ENCODE assay signal across 19 cellular contexts in genomic region chr18:40555914-40556313, GRCh38.
DNase-seq lines count a peak whose midpoint lies in the region; ATAC-seq and TF ChIP-seq lines count a peak whose summit lies in the region.
"Had no signal": no experiment of that assay in that cellular context is flagged by ENCODE, and none has a peak within 500 bp of the region (broad histone marks: within the 10 kb centered on the region; RNA-seq: fewer than 3 reads in every experiment).

No MANE protein-coding gene starts in this region.

- no peaks in the 10 kb centered on the region for H3K4me1 ChIP-seq in fibroblast of lung (ENCODE audit: control insufficient read depth, extremely low read depth, insufficient read depth, low read length)
- no peaks in the 10 kb centered on the region for H3K4me1 ChIP-seq in mesenchymal stem cell (ENCODE audit: control insufficient read depth, insufficient read depth, low read depth, low read length)
- no peaks in the 10 kb centered on the region for H3K4me1 ChIP-seq in sigmoid colon
- H3K4me1 ChIP-seq: A549, SJCRH30 had no signal

- no peak overlapping the region for H3K14ac ChIP-seq in mesenchymal stem cell (ENCODE audit: low read length in 2 of 2)

- H4K8ac ChIP-seq in mesenchymal stem cell (ENCODE audit: low read length): no peak overlapping the region

- H2BK5ac ChIP-seq in mesenchymal stem cell (ENCODE audit: low read depth, low read length, poor library complexity, severe bottlenecking): no peak overlapping the region

- no peak overlapping the region for H3K4me3 ChIP-seq in fibroblast of lung (replicated peaks in 1 of 4; ENCODE audit: control extremely low read depth in 1 of 4, insufficient read depth in 1 of 4, low read depth in 3 of 4, low read length in 4 of 4)
- no peak overlapping the region for H3K4me3 ChIP-seq in mesenchymal stem cell (ENCODE audit: insufficient read depth in 1 of 2, low read depth in 1 of 2, low read length in 2 of 2)
- H3K4me3 ChIP-seq in sigmoid colon: no peak overlapping the region
- H3K4me3 ChIP-seq: A549, PC-9, SJCRH30 had no signal

- intact Hi-C loops in sigmoid colon (cut with DNase I): no loop called here

- no peak for TF ChIP-seq CTCF in fibroblast of lung (conservative IDR thresholded peaks at IDR 0.05 in 1 of 2, IDR thresholded peaks at IDR 0.05 in 1 of 2; ENCODE audit: low read depth in 1 of 2, low read length in 2 of 2)
- no peak for TF ChIP-seq CTCF in sigmoid colon (IDR thresholded peaks at IDR 0.05)

- H2AK5ac ChIP-seq in mesenchymal stem cell (ENCODE audit: low read length, severe bottlenecking): no peak overlapping the region

- no peaks in the 10 kb centered on the region for H3K9me3 ChIP-seq in fibroblast of lung (ENCODE audit: control insufficient read depth, insufficient read depth, low read depth, low read length)
- H3K9me3 ChIP-seq in mesenchymal stem cell (ENCODE audit: control insufficient read depth, low read length): no peaks in the 10 kb centered on the region
- no peaks in the 10 kb centered on the region for H3K9me3 ChIP-seq in sigmoid colon
- H3K9me3 ChIP-seq: A549, SJCRH30 had no signal

- H4K91ac ChIP-seq in mesenchymal stem cell (ENCODE audit: low read length): no peak overlapping the region

- H3K27me3 ChIP-seq in fibroblast of lung (ENCODE audit: control insufficient read depth, insufficient read depth, low read length) (no peaks in the 10 kb centered on the region), mesenchymal stem cell (ENCODE audit: control insufficient read depth in 1 of 2, insufficient read depth in 1 of 2, low read length in 2 of 2) (no peaks in the 10 kb centered on the region), sigmoid colon (no peaks in the 10 kb centered on the region)
- H3K27me3 ChIP-seq: SJCRH30 had no signal

- H2BK12ac ChIP-seq in mesenchymal stem cell (ENCODE audit: low read length in 2 of 2): no peak overlapping the region

- H4K20me1 ChIP-seq in fibroblast of lung (ENCODE audit: control insufficient read depth, extremely low read depth, insufficient read depth, low read length): no peaks in the 10 kb centered on the region

- H3K9ac ChIP-seq in fibroblast of lung (ENCODE audit: insufficient read depth, low read length) (no peak overlapping the region), mesenchymal stem cell (ENCODE audit: low read length) (no peak overlapping the region)

- ATAC-seq in SK-N-SH treated with all-trans-retinoic acid at 6 μM for 48 hours: peak; percentile 69
- ATAC-seq: A549 had no signal

- 71% methylated on average over 4 of the region's 4 CpGs for WGBS in mesenchymal stem cell
- 64 to 85% methylated on average over 4 of the region's 4 CpGs for WGBS in sigmoid colon, 2 donors

- H3K4ac ChIP-seq in mesenchymal stem cell (ENCODE audit: low read depth in 1 of 2, low read length in 2 of 2): no peak overlapping the region

- no peak overlapping the region for H3K27ac ChIP-seq in fibroblast of lung (ENCODE audit: insufficient read depth, low read length)
- H3K27ac ChIP-seq in mesenchymal stem cell (ENCODE audit: low read length, poor library complexity, severe bottlenecking): no peak overlapping the region
- H3K27ac ChIP-seq in sigmoid colon: no peak overlapping the region
- H3K27ac ChIP-seq: A549, PC-9, SJCRH30 had no signal

- H3K4me2 ChIP-seq in fibroblast of lung (ENCODE audit: extremely low read depth, insufficient read depth, low read length) (no peak overlapping the region), mesenchymal stem cell (ENCODE audit: low read length, poor library complexity, severe bottlenecking) (no peak overlapping the region)
- H3K4me2 ChIP-seq: A549, PC-9 had no signal

- no peak overlapping the region for H2BK120ac ChIP-seq in mesenchymal stem cell (ENCODE audit: low read depth, low read length)

- TF ChIP-seq EP300 in sigmoid colon (IDR thresholded peaks at IDR 0.05): no peak

- no peak for TF ChIP-seq POLR2A in sigmoid colon (IDR thresholded peaks at IDR 0.05)

- no peaks in the 10 kb centered on the region for H3K79me1 ChIP-seq in mesenchymal stem cell (replicated peaks; ENCODE audit: low read length, poor library complexity, severe bottlenecking)

- no peak overlapping the region for H2BK15ac ChIP-seq in mesenchymal stem cell (ENCODE audit: low read depth, poor library complexity, severe bottlenecking)

- H3K79me2 ChIP-seq in fibroblast of lung (ENCODE audit: control insufficient read depth, insufficient read depth, low read length): no peaks in the 10 kb centered on the region

- H3K36me3 ChIP-seq in fibroblast of lung (ENCODE audit: control insufficient read depth, insufficient read depth, low read length): no peaks in the 10 kb centered on the region
- H3K36me3 ChIP-seq in mesenchymal stem cell (ENCODE audit: control insufficient read depth in 1 of 2, insufficient read depth in 2 of 2, low read depth in 1 of 2, low read length in 2 of 2): no peaks in the 10 kb centered on the region
- H3K36me3 ChIP-seq in sigmoid colon: no peaks in the 10 kb centered on the region
- H3K36me3 ChIP-seq: SJCRH30 had no signal

- DNase-seq in AG08395 (ENCODE audit: low spot score): peak; percentile 3
- DNase-seq in fibroblast of lung (ENCODE audit: low read depth in 2 of 2): peak; percentile 28 to 82
- DNase-seq in mesenchymal stem cell: peak; percentile 66
- DNase-seq in sigmoid colon: no peak
- no peak for DNase-seq in GM19240 (ENCODE audit: insufficient read length, low spot score)
- no peak for DNase-seq in NCI-H69 (lab: John Stamatoyannopoulos, UW)
- DNase-seq in NCI-H1105 (lab: John Stamatoyannopoulos, UW): no peak
- DNase-seq: AML-193, COR-L47, Kasumi-1, NCI-H1436, NCI-H2029, NCI-H2171, NCI-H446 treated with DMSO at 0.1 percent for 48 hours, NCI-H748 treated with DMSO at 0.1 percent for 48 hours, PC-9, SJCRH30 had no signal

- H2AFZ ChIP-seq in fibroblast of lung (ENCODE audit: low read length): no peak overlapping the region
- no peak overlapping the region for H2AFZ ChIP-seq in mesenchymal stem cell (ENCODE audit: low read depth, low read length)
- H2AFZ ChIP-seq: PC-9 had no signal

- H3K18ac ChIP-seq in mesenchymal stem cell (ENCODE audit: low read depth in 1 of 2, low read length in 2 of 2): no peak overlapping the region

- H3K23ac ChIP-seq in mesenchymal stem cell (ENCODE audit: low read length in 2 of 2): no peak overlapping the region

TF ChIP-seq in SK-N-SH treated with all-trans-retinoic acid at 6 μM for 48 hours, 23 proteins besides CTCF, POLR2A, EP300 and RAD21:
- no peak for TF ChIP-seq ZFP30 (CRISPR knock-in tag; IDR thresholded peaks at IDR 0.05)
- TF ChIP-seq GLIS3 (CRISPR knock-in tag; IDR thresholded peaks at IDR 0.05): no peak
- no peak for TF ChIP-seq PATZ1 (CRISPR knock-in tag; IDR thresholded peaks at IDR 0.05; ENCODE audit: borderline replicate concordance)
- no peak for TF ChIP-seq OSR1 (CRISPR knock-in tag; IDR thresholded peaks at IDR 0.05)
- no peak for TF ChIP-seq TOX (CRISPR knock-in tag; IDR thresholded peaks at IDR 0.05; ENCODE audit: borderline replicate concordance)
- TF ChIP-seq ESRRG (CRISPR knock-in tag; IDR thresholded peaks at IDR 0.05): no peak
- TF ChIP-seq PPARA (CRISPR knock-in tag; IDR thresholded peaks at IDR 0.05; ENCODE audit: borderline replicate concordance): no peak
- no peak for TF ChIP-seq POU6F1 (CRISPR knock-in tag; IDR thresholded peaks at IDR 0.05; ENCODE audit: borderline replicate concordance, low read depth)

Comparison
In these comparisons a context has a peak if more than half of its experiments do, and no peak if none do; other contexts are left out.
1. DNase-seq: peak in AG08395 (single experiment), fibroblast of lung (2 of 2) and mesenchymal stem cell (single experiment); none in sigmoid colon (single experiment), GM19240 (single experiment), NCI-H69 (single experiment) and NCI-H1105 (single experiment).